In the genomic region with DNA sequence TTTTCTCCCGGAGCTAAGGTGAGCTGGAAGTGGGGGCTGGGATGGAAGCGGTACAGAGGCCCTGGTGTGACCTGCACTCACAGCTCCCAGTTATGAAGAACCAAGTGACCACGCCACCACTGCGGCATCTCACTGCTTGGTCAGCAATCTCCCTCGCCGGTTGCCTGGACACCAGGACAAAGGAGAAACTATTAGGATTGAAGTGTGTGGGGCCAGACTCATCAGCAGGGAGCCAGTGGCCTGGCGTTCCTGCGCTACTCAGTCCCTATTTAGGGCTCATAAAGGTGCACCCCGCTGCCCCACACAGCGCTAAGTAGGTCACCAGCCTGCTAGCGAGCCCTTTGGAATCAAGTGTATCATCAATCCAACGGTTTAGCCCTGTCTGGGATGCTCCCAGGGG, we compare ENCODE assay signal across 24 cellular contexts.
DNase-seq lines count a peak whose midpoint lies in the region; ATAC-seq and FAIRE-seq lines count a peak whose summit lies in the region.
"Had no signal": no experiment of that assay in that cellular context is flagged by ENCODE, and none has a peak within 500 bp of the region (broad histone marks: within the 10 kb centered on the region; RNA-seq: fewer than 3 reads in every experiment).

No MANE protein-coding gene starts in this region.

- H3K27me3 ChIP-seq in BLaER1, result no peaks in the 10 kb centered on the region

- H3K27ac ChIP-seq in BLaER1, result peak overlapping the region; percentile 56
- peak overlapping the region; percentile 78 for H3K27ac ChIP-seq in mesodermal cell (ENCODE audit: low read depth, low read length, severe bottlenecking)
- H3K27ac ChIP-seq: RWPE1 had no signal

- DNase-seq in NCI-H146 (lab: John Stamatoyannopoulos, UW) (peak; percentile 81), retina (peak; percentile 75), RCC 7860 (ENCODE audit: low spot score) (no peak), left lobe of liver (ENCODE audit: low spot score) (no peak), ACHN (no peak)
- DNase-seq: Calu3, DMS79 treated with DMSO at 0.1 percent for 48 hours, GF-D8, HCEC 1CT, KG1, NCI-H1048, NCI-H1417 treated with DMSO at 0.1 percent for 48 hours, NCI-H187 treated with DMSO at 0.1 percent for 48 hours, NCI-H2107, NCI-H446 treated with DMSO at 0.1 percent for 48 hours, NCI-H526, SHP77 had no signal

- H3K4me2 ChIP-seq in BLaER1, result peak overlapping the region; percentile 77

- in situ Hi-C loops in ACHN (cut with HindIII; ENCODE audit: low pct_ligation_motif_present, low pct_unique_long_range_greater_than_20kb, low sequenced_read_pairs), result no loop called here

- H3K9me3 ChIP-seq in BLaER1 (peaks cover 22% of the 10 kb centered on the region), mesodermal cell (ENCODE audit: control insufficient read depth, low read length) (no peaks in the 10 kb centered on the region)

- no peaks in the 10 kb centered on the region for H4K20me1 ChIP-seq in BLaER1

- H3K9ac ChIP-seq in BLaER1, result no peak overlapping the region

- H3K4me3 ChIP-seq in BLaER1 (no peak overlapping the region), mesodermal cell (ENCODE audit: extremely low read depth, insufficient read depth, low read length, poor library complexity, severe bottlenecking) (no peak overlapping the region)

- H3K36me3 ChIP-seq in BLaER1 (no peaks in the 10 kb centered on the region), mesodermal cell (ENCODE audit: control insufficient read depth, insufficient read depth, low read length) (no peaks in the 10 kb centered on the region)

- H3K4me1 ChIP-seq in BLaER1 (peaks cover 47% of the 10 kb centered on the region), mesodermal cell (ENCODE audit: control insufficient read depth, insufficient read depth, low read length, poor library complexity, severe bottlenecking) (peaks cover 20% of the 10 kb centered on the region)

- 71 to 83% methylated on average over 12 of the region's 12 CpGs for WGBS in mesodermal cell (ENCODE audit: insufficient coverage in 2 of 2), 2 experiments

- FAIRE-seq in RCC 7860 (lab: Jason Lieb, UNC), result no peak
- FAIRE-seq: A204.1, GM12892, GM19239, H1 had no signal

- ATAC-seq in left lobe of liver, result no peak

Comparison
In these comparisons a context has a peak if more than half of its experiments do, and no peak if none do; other contexts are left out.
1. DNase-seq: peak in NCI-H146 (single experiment) and retina (single experiment); none in RCC 7860 (single experiment), left lobe of liver (single experiment) and ACHN (single experiment).